1 cellular context compared by ENCODE assay signal in the genomic region with DNA sequence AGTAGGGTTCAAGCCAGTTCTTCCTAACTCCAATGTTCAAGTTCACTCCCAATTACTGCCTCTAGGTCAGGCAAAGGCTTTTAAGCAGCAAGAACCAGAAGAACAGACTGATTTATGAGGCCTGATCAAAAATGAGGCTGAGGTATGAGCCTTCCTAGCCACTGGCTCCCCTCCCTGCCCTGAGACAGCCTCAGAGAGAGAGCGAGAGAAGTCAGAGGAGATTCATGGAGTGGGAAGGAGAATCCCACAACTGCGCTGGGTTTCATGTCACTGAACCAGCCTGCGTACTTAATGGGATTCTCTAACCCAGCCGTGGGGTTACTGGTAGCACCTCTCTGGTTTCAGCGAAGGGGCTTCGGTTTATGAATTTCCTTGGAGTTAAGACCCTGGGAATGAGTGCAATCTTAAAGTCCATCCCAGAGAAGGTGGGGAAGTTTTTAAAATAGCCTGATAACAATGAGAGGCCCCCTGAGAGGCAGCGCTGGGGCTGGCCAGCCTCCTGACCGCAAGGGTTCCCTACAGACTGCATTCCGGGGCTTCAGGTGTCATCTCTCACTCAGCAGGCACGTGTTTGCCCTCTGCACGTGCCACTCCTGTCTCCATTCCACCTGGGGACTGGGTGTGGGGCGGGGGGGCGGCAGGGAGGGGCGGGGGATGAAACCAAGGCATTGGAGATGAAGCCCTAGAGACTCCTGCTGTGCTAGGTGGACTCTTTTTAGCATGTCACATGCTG.
TF ChIP-seq lines count a peak whose summit lies in the region.

No MANE protein-coding gene starts in this region.

TF ChIP-seq in HepG2, 621 proteins besides CTCF, POLR2A, EP300 and RAD21:
- no peak for TF ChIP-seq NONO (IDR thresholded peaks at IDR 0.05)
- TF ChIP-seq NONO (CRISPR knock-in tag; conservative IDR thresholded peaks at IDR 0.05): no peak
- no peak for TF ChIP-seq SOX13 (IDR thresholded peaks at IDR 0.05)
- TF ChIP-seq SOX13 (CRISPR knock-in tag; conservative IDR thresholded peaks at IDR 0.05 in 1 of 2, IDR thresholded peaks at IDR 0.05 in 1 of 2): peak in 1 of 2 experiments; percentile 46; a peak in 1 of 4 replicates
- no peak for TF ChIP-seq ZNF576 (CRISPR knock-in tag; IDR thresholded peaks at IDR 0.05)
- TF ChIP-seq SOX6 (IDR thresholded peaks at IDR 0.05): no peak
- 0 out of 2 replicates have a peak, but pooled peaks have one; percentile 11 for TF ChIP-seq SOX6 (CRISPR knock-in tag; IDR thresholded peaks at IDR 0.05)
- no peak for TF ChIP-seq ZNF687 (CRISPR knock-in tag; IDR thresholded peaks at IDR 0.05)
- TF ChIP-seq BHLHE40 (IDR thresholded peaks at IDR 0.05; ENCODE audit: low read length): peak; percentile 74
